Comparison of ENCODE assay signal across 17 cellular contexts in the genomic region with DNA sequence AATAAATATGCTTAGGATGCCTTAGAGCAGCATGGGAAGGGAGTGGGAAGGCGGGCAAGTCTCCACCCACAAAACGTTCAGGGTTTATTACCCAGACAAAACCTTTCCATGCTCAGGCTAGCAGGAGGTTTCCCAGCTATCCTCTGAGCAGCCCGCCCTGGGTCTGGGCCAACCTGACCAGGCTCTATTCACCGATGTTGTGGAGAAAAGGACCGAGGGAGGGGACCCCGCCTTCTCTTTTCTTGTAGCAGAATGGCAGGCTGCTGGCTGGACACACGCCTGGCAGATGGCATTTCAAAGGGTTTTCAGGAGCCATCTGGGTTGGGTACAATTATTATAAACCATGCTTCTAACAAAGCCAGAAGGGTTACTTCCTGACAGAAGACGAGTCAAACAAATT.
DNase-seq lines count a peak whose midpoint lies in the region; ATAC-seq and TF ChIP-seq lines count a peak whose summit lies in the region.
"Had no signal": no experiment of that assay in that cellular context is flagged by ENCODE, and none has a peak within 500 bp of the region (broad histone marks: within the 10 kb centered on the region; RNA-seq: fewer than 3 reads in every experiment).

No MANE protein-coding gene starts in this region.

- H3K27ac Mint-ChIP-seq in WTC11, result no peak overlapping the region
- H3K27ac Mint-ChIP-seq in mesothelial cell of epicardium, result no peak overlapping the region
- H3K27ac Mint-ChIP-seq: natural killer cell had no signal

- H3K27me3 ChIP-seq in BE2C (no peaks in the 10 kb centered on the region), thyroid gland (no peaks in the 10 kb centered on the region)
- H3K27me3 ChIP-seq: heart right ventricle had no signal

- 88 to 89% methylated on average over 8 of the region's 8 CpGs for WGBS in thyroid gland, 2 donors

- H3K4me3 ChIP-seq in BE2C (ENCODE audit: low read depth, low read length) (peak overlapping the region; percentile 3; the same call in 1 of the 2 replicates), thyroid gland (replicated peaks in 1 of 3) (no peak overlapping the region)
- H3K4me3 ChIP-seq: heart right ventricle, thoracic aorta had no signal

- no peak for TF ChIP-seq POLR2A in thyroid gland (IDR thresholded peaks at IDR 0.05)

- H3K27ac ChIP-seq in thyroid gland, result no peak overlapping the region
- H3K27ac ChIP-seq: heart right ventricle, thoracic aorta had no signal

- TF ChIP-seq CTCF in BE2C (IDR thresholded peaks at IDR 0.05; ENCODE audit: low read depth, low read length) (no peak), WTC11 (IDR thresholded peaks at IDR 0.05) (no peak), mesothelial cell of epicardium (IDR thresholded peaks at IDR 0.05; ENCODE audit: unreplicated experiment) (no peak), thyroid gland (IDR thresholded peaks at IDR 0.05) (no peak)

- H3K9me3 ChIP-seq in BE2C (no peaks in the 10 kb centered on the region), thyroid gland (no peaks in the 10 kb centered on the region)
- H3K9me3 ChIP-seq: heart right ventricle, thoracic aorta had no signal

- ATAC-seq in WTC11, result peak; percentile 83
- ATAC-seq: esophagus mucosa, heart right ventricle, natural killer cell, right cardiac atrium had no signal

- POLR2A ChIA-PET in WTC11 (lab: Charles Lee), result no interaction called here

- H3K4me1 ChIP-seq in BE2C, result peaks cover 10% of the 10 kb centered on the region
- H3K4me1 ChIP-seq in thyroid gland, result peaks cover 3 to 17% of the 10 kb centered on the region in 2 donors

- H3K36me3 ChIP-seq in BE2C (no peaks in the 10 kb centered on the region), thyroid gland (no peaks in the 10 kb centered on the region)
- H3K36me3 ChIP-seq: thoracic aorta had no signal

- intact Hi-C loops in thyroid gland (cut with DNase I), result no loop called here

- H3K27me3 Mint-ChIP-seq in WTC11 (ENCODE audit: low read depth), result no peaks in the 10 kb centered on the region
- H3K27me3 Mint-ChIP-seq in mesothelial cell of epicardium (ENCODE audit: low read depth), result no peaks in the 10 kb centered on the region

- CTCF ChIA-PET in WTC11 (lab: Charles Lee), result no interaction called here

- DNase-seq in BE2C, result peak; percentile 70
- peak; percentile 56 for DNase-seq in NCI-H1694 (lab: John Stamatoyannopoulos, UW)
- peak; percentile 21 for DNase-seq in WTC11 (ENCODE audit: low spot score)
- peak; percentile 56 for DNase-seq in medulla oblongata (ENCODE audit: extremely low spot score)
- no peak for DNase-seq in mesothelial cell of epicardium (ENCODE audit: low spot score in 2 of 2, unreplicated experiment in 2 of 2)
- DNase-seq in NOMO-1 (lab: John Stamatoyannopoulos, UW; ENCODE audit: unreplicated experiment in 2 of 2), result no peak
- DNase-seq in COLO829 (ENCODE audit: low spot score), result no peak
- no peak for DNase-seq in thyroid gland
- DNase-seq: cortex of kidney, GOT3, heart right ventricle, natural killer cell, NCI-H226, right cardiac atrium, T-helper 1 cell had no signal

- peaks cover 41% of the 10 kb centered on the region for H3K4me1 Mint-ChIP-seq in WTC11
- H3K4me1 Mint-ChIP-seq in mesothelial cell of epicardium, result peaks cover 14% of the 10 kb centered on the region
- H3K4me1 Mint-ChIP-seq: natural killer cell had no signal

- H3K4me3 Mint-ChIP-seq in WTC11 (no peak overlapping the region), mesothelial cell of epicardium (no peak overlapping the region)
- H3K4me3 Mint-ChIP-seq: natural killer cell had no signal

- H3K9me3 Mint-ChIP-seq in WTC11 (no peaks in the 10 kb centered on the region), mesothelial cell of epicardium (no peaks in the 10 kb centered on the region)

- H3K36me3 Mint-ChIP-seq in WTC11, result no peaks in the 10 kb centered on the region
- H3K36me3 Mint-ChIP-seq in mesothelial cell of epicardium, result peaks cover 3% of the 10 kb centered on the region
- H3K36me3 Mint-ChIP-seq: natural killer cell had no signal

TF ChIP-seq in WTC11, 78 proteins besides CTCF, POLR2A, EP300 and RAD21:
- TF ChIP-seq ZNF121 (CRISPR knock-in tag; IDR thresholded peaks at IDR 0.05) (peak; percentile 65; the same call in 1 of the 2 replicates), JUN (CRISPR knock-in tag; IDR thresholded peaks at IDR 0.05) (no peak), SOX15 (CRISPR knock-in tag; IDR thresholded peaks at IDR 0.05) (no peak)

Comparison
In these comparisons a context has a peak if more than half of its experiments do, and no peak if none do; other contexts are left out.
1. DNase-seq: peak in BE2C (single experiment), NCI-H1694 (single experiment), WTC11 (single experiment) and medulla oblongata (single experiment); none in mesothelial cell of epicardium (0 of 2), NOMO-1 (0 of 2), COLO829 (single experiment) and thyroid gland (0 of 2).